ENCODE assay signal across 1 cellular context in genomic region chr5:9047932-9048331, GRCh38.
TF ChIP-seq lines count a peak whose summit lies in the region.

No MANE protein-coding gene starts in this region.

TF ChIP-seq in SK-N-SH, 30 proteins besides CTCF, POLR2A, EP300 and RAD21 (continued from another document):
- TF ChIP-seq, protein P1, sequence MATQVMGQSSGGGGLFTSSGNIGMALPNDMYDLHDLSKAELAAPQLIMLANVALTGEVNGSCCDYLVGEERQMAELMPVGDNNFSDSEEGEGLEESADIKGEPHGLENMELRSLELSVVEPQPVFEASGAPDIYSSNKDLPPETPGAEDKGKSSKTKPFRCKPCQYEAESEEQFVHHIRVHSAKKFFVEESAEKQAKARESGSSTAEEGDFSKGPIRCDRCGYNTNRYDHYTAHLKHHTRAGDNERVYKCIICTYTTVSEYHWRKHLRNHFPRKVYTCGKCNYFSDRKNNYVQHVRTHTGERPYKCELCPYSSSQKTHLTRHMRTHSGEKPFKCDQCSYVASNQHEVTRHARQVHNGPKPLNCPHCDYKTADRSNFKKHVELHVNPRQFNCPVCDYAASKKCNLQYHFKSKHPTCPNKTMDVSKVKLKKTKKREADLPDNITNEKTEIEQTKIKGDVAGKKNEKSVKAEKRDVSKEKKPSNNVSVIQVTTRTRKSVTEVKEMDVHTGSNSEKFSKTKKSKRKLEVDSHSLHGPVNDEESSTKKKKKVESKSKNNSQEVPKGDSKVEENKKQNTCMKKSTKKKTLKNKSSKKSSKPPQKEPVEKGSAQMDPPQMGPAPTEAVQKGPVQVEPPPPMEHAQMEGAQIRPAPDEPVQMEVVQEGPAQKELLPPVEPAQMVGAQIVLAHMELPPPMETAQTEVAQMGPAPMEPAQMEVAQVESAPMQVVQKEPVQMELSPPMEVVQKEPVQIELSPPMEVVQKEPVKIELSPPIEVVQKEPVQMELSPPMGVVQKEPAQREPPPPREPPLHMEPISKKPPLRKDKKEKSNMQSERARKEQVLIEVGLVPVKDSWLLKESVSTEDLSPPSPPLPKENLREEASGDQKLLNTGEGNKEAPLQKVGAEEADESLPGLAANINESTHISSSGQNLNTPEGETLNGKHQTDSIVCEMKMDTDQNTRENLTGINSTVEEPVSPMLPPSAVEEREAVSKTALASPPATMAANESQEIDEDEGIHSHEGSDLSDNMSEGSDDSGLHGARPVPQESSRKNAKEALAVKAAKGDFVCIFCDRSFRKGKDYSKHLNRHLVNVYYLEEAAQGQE (IDR thresholded peaks at IDR 0.05; ENCODE audit: low read depth, low read length), result no peak
- no peak for TF ChIP-seq MXI1 (IDR thresholded peaks at IDR 0.05; ENCODE audit: low read depth, low read length)
- TF ChIP-seq NFIC (IDR thresholded peaks at IDR 0.05; ENCODE audit: borderline replicate concordance), result no peak
- TF ChIP-seq, protein P2, sequence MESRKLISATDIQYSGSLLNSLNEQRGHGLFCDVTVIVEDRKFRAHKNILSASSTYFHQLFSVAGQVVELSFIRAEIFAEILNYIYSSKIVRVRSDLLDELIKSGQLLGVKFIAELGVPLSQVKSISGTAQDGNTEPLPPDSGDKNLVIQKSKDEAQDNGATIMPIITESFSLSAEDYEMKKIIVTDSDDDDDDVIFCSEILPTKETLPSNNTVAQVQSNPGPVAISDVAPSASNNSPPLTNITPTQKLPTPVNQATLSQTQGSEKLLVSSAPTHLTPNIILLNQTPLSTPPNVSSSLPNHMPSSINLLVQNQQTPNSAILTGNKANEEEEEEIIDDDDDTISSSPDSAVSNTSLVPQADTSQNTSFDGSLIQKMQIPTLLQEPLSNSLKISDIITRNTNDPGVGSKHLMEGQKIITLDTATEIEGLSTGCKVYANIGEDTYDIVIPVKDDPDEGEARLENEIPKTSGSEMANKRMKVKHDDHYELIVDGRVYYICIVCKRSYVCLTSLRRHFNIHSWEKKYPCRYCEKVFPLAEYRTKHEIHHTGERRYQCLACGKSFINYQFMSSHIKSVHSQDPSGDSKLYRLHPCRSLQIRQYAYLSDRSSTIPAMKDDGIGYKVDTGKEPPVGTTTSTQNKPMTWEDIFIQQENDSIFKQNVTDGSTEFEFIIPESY (IDR thresholded peaks at IDR 0.05; ENCODE audit: borderline replicate concordance, low read depth), result no peak
